Comparison of ENCODE assay signal across 8 cellular contexts in the genomic region with DNA sequence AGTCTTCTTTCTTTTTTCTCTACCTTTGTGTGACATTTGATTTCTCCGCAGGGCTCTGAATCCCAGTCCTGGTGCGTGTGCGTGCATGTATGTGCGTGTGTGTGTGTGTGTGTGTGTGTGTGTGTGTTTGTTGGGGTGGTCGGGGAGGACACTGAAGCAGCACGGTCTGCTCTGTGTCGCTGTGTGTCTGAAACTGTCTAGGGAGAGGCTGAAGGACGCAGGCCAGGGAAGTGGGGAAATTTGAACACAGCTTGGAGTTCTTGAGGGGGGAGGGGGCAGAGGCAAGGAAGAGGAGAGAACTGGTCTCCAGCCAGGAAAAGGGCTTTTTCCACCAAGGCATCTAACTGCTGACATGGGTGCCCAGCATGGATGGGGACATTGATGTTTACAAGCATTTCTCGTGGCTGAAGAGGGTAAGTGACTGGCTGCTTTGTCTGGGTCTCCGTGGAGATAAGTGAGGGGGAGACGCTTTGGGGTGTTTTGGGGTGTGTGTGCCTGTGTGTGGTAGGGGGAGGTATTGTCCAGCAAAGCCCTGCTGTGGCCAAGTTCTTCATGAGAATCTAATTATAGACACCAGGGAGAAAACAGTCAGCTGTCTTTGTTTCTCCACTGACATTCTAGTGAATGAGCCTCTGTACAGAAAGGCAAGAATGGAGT.
DNase-seq lines count a peak whose midpoint lies in the region; ATAC-seq and TF ChIP-seq lines count a peak whose summit lies in the region.

No MANE protein-coding gene starts in this region.

- 53 to 68% methylated on average over 5 to 6 of the region's 11 CpGs for WGBS in mesodermal cell (ENCODE audit: insufficient coverage in 2 of 2), 2 experiments
- 37 to 38% methylated on average over 11 of the region's 11 CpGs for WGBS in thyroid gland, 2 donors

- no peaks in the 10 kb centered on the region for H3K36me3 Mint-ChIP-seq in activated CD4-positive, alpha-beta T cell treated with anti-CD3 and anti-CD28 coated beads, Interleukin-2, amount 10 ng/mL, durations not matched to agents 24 days and 14 days (ENCODE audit: low read depth)
- H3K36me3 Mint-ChIP-seq in dendritic cell treated with granulocyte-macrophage colony-stimulating factor and Interleukin-4, amounts not matched to agents 40 ng/mL and 50 ng/mL, for 4 days (ENCODE audit: low read depth): peaks cover 82% of the 10 kb centered on the region

- peak overlapping the region; percentile 97 for H3K27ac ChIP-seq in mesodermal cell (ENCODE audit: low read depth, low read length, severe bottlenecking)
- H3K27ac ChIP-seq in thyroid gland: peak overlapping the region; percentile 89 to 97 (median 91)

- H3K4me1 Mint-ChIP-seq in activated CD4-positive, alpha-beta T cell treated with anti-CD3 and anti-CD28 coated beads, Interleukin-2, amount 10 ng/mL, durations not matched to agents 24 days and 14 days: peaks cover 27% of the 10 kb centered on the region
- H3K4me1 Mint-ChIP-seq in dendritic cell treated with granulocyte-macrophage colony-stimulating factor and Interleukin-4, amounts not matched to agents 40 ng/mL and 50 ng/mL, for 4 days (ENCODE audit: low read depth): peaks cover 61% of the 10 kb centered on the region

- H3K4me3 ChIP-seq in mesodermal cell (ENCODE audit: extremely low read depth, insufficient read depth, low read length, poor library complexity, severe bottlenecking) (peak overlapping the region; percentile 46), thyroid gland (replicated peaks in 1 of 3) (peak overlapping the region in 1 of 3 donors; percentile 8)

- no peaks in the 10 kb centered on the region for H3K27me3 ChIP-seq in thyroid gland

- peak overlapping the region; percentile 43 for H3K27ac Mint-ChIP-seq in activated CD4-positive, alpha-beta T cell treated with anti-CD3 and anti-CD28 coated beads, Interleukin-2, amount 10 ng/mL, durations not matched to agents 24 days and 14 days
- H3K27ac Mint-ChIP-seq in dendritic cell treated with granulocyte-macrophage colony-stimulating factor and Interleukin-4, amounts not matched to agents 40 ng/mL and 50 ng/mL, for 4 days: peak overlapping the region; percentile 46

- H3K4me3 Mint-ChIP-seq in activated CD4-positive, alpha-beta T cell treated with anti-CD3 and anti-CD28 coated beads, Interleukin-2, amount 10 ng/mL, durations not matched to agents 24 days and 14 days: peak overlapping the region; percentile 77
- peak overlapping the region; percentile 13 for H3K4me3 Mint-ChIP-seq in dendritic cell treated with granulocyte-macrophage colony-stimulating factor and Interleukin-4, amounts not matched to agents 40 ng/mL and 50 ng/mL, for 4 days

- intact Hi-C loops in activated CD4-positive, alpha-beta T cell treated with anti-CD3 and anti-CD28 coated beads, Interleukin-2, amount 10 ng/mL, durations not matched to agents 24 days and 14 days (cut with micrococcal nuclease): no loop called here
- intact Hi-C loops in dendritic cell treated with granulocyte-macrophage colony-stimulating factor and Interleukin-4, amounts not matched to agents 40 ng/mL and 50 ng/mL, for 4 days (cut with micrococcal nuclease): no loop called here
- intact Hi-C loops in thyroid gland (cut with DNase I): loop anchor here (10.0 kb wide), 1 partner anchor 63 kb away; a partner anchor contains a TSS

- TF ChIP-seq CTCF in thyroid gland (IDR thresholded peaks at IDR 0.05): peak in 2 of 6 experiments; percentile 16 to 24
- no peak for TF ChIP-seq CTCF in GM10266 (IDR thresholded peaks at IDR 0.05; ENCODE audit: control insufficient read depth, insufficient read depth, low read depth, missing control alignments)

- no peak for ATAC-seq in HG02852 (IDR thresholded peaks at IDR 0.05; ENCODE audit: unreplicated experiment)

- no peaks in the 10 kb centered on the region for H3K36me3 ChIP-seq in mesodermal cell (ENCODE audit: control insufficient read depth, insufficient read depth, low read length)
- no peaks in the 10 kb centered on the region for H3K36me3 ChIP-seq in thyroid gland

- peaks cover 45% of the 10 kb centered on the region for H3K27me3 Mint-ChIP-seq in activated CD4-positive, alpha-beta T cell treated with anti-CD3 and anti-CD28 coated beads, Interleukin-2, amount 10 ng/mL, durations not matched to agents 24 days and 14 days
- peaks cover 10% of the 10 kb centered on the region for H3K27me3 Mint-ChIP-seq in dendritic cell treated with granulocyte-macrophage colony-stimulating factor and Interleukin-4, amounts not matched to agents 40 ng/mL and 50 ng/mL, for 4 days

- no peak for DNase-seq in activated CD4-positive, alpha-beta T cell treated with anti-CD3 and anti-CD28 coated beads, Interleukin-2, amount 10 ng/mL, durations not matched to agents 24 days and 14 days
- no peak for DNase-seq in activated CD4-positive, alpha-beta T cell treated with anti-CD3 and anti-CD28 coated beads for 48 hours
- peak in 1 of 2 donors; percentile 46 for DNase-seq in thyroid gland
- DNase-seq in kidney glomerular epithelial cell (lab: John Stamatoyannopoulos, UW): no peak
- no peak for DNase-seq in GM10266 (ENCODE audit: extremely low spot score)

- peak in 1 of 2 donors; percentile 52 for TF ChIP-seq POLR2A in thyroid gland (IDR thresholded peaks at IDR 0.05)

- peaks cover 70% of the 10 kb centered on the region for H3K4me1 ChIP-seq in mesodermal cell (ENCODE audit: control insufficient read depth, insufficient read depth, low read length, poor library complexity, severe bottlenecking)
- H3K4me1 ChIP-seq in thyroid gland: peaks cover 75 to 97% of the 10 kb centered on the region in 2 donors

- H3K9me3 ChIP-seq in mesodermal cell (ENCODE audit: control insufficient read depth, low read length) (no peaks in the 10 kb centered on the region), thyroid gland (no peaks in the 10 kb centered on the region)

- no peaks in the 10 kb centered on the region for H3K9me3 Mint-ChIP-seq in activated CD4-positive, alpha-beta T cell treated with anti-CD3 and anti-CD28 coated beads, Interleukin-2, amount 10 ng/mL, durations not matched to agents 24 days and 14 days
- H3K9me3 Mint-ChIP-seq in dendritic cell treated with granulocyte-macrophage colony-stimulating factor and Interleukin-4, amounts not matched to agents 40 ng/mL and 50 ng/mL, for 4 days: no peaks in the 10 kb centered on the region
